In the genomic region with DNA sequence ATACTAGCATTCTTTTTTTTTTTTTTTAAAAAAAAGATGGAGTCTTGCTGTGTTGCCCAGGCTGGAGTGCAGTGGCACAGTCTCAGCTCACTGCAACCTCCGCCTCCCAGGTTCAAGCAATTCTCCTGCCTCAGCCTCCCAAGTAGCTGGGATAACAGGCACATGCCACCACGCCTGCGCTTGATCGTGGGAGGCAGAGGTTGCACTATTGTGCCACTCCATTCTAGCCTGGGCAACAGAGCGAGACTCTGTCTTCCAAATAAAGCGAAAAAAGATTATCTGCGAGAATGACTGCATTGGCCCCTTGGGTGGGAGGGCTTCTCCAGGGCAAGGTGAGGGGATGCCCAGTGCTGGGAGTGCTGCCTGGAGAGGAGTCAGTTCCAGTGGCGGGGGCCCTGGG, we compare ENCODE assay signal across 7 cellular contexts.
A peak's percentile ranks its signal among the peaks of the same experiment; 100 is the strongest.
DNase-seq lines count a peak whose midpoint lies in the region; ATAC-seq, FAIRE-seq and TF ChIP-seq lines count a peak whose summit lies in the region.
"Not testable (repeated sequence)": the region's sequence is repeated elsewhere in the genome, so short reads cannot be mapped to it uniquely, and the experiment has no call there.

No MANE protein-coding gene starts in this region.

- H4K20me1 ChIP-seq in K562 (replicated peaks; ENCODE audit: control insufficient read depth, insufficient read depth, low read length): not testable (repeated sequence)

- H3K4me2 ChIP-seq in K562 (ENCODE audit: insufficient read depth, low read length): not testable (repeated sequence)

- H3K4me3 Mint-ChIP-seq in T-helper 2 cell treated with Interferon-gamma antibody and Interleukin-4, amounts not matched to agents 5 μg/mL and 100 μg/mL, for 36 hours; activated CD8-positive, alpha-beta T cell treated with anti-CD3 and anti-CD28 coated beads, Interleukin-2, amount 10 ng/mL, durations not matched to agents 7 days and 5 days; nephron progenitor cell: not testable (repeated sequence)

- in situ Hi-C loops in K562 (cut with MboI): not testable (repeated sequence)

- H3K4me3 ChIP-seq in K562; right cardiac atrium (ENCODE audit: low read length); upper lobe of right lung: not testable (repeated sequence)

- TF ChIP-seq POLR2A in K562 (conservative IDR thresholded peaks at IDR 0.05): not testable (repeated sequence)

- DNase-seq in T-helper 2 cell treated with Interferon-gamma antibody and Interleukin-4, amounts not matched to agents 5 μg/mL and 100 μg/mL, for 36 hours (ENCODE audit: low spot score); K562 (ENCODE audit: extremely low read depth in 1 of 4, low spot score in 3 of 4); nephron progenitor cell: not testable (repeated sequence)
- DNase-seq in activated CD8-positive, alpha-beta T cell treated with anti-CD3 and anti-CD28 coated beads, Interleukin-2, amount 10 ng/mL, durations not matched to agents 7 days and 5 days: peak; percentile 24
- DNase-seq in right cardiac atrium (peak in 2 of 3 donors; percentile 21 to 55), upper lobe of right lung (peak; percentile 71)

- TF ChIP-seq RAD21 in K562 (CRISPR knock-in tag; conservative IDR thresholded peaks at IDR 0.05 in 1 of 2, IDR thresholded peaks at IDR 0.05 in 1 of 2): not testable (repeated sequence)

- not testable (repeated sequence) for H3K9me3 ChIP-seq in K562 (replicated peaks; ENCODE audit: control insufficient read depth, insufficient read depth, low read depth, low read length); right cardiac atrium (ENCODE audit: control insufficient read depth, low read length); upper lobe of right lung

- POLR2A ChIA-PET in activated CD8-positive, alpha-beta T cell treated with anti-CD3 and anti-CD28 coated beads, Interleukin-2, amount 10 ng/mL, durations not matched to agents 7 days and 5 days (lab: Charles Lee); K562 (lab: Yijun Ruan, JAX): not testable (repeated sequence)

- not testable (repeated sequence) for H3K79me2 ChIP-seq in K562 (ENCODE audit: control insufficient read depth, insufficient read depth, low read length)

- not testable (repeated sequence) for ATAC-seq in activated CD8-positive, alpha-beta T cell treated with anti-CD3 and anti-CD28 coated beads, Interleukin-2, amount 10 ng/mL, durations not matched to agents 7 days and 5 days; K562; right cardiac atrium; upper lobe of right lung

- WGBS in K562 (ENCODE audit: insufficient coverage, low coverage, missing lambda C conversion rate): 78% methylated on average over 5 of the region's 8 CpGs
- WGBS in right cardiac atrium: 93% methylated on average over 7 of the region's 8 CpGs

- H3K9me3 Mint-ChIP-seq in T-helper 2 cell treated with Interferon-gamma antibody and Interleukin-4, amounts not matched to agents 5 μg/mL and 100 μg/mL, for 36 hours; activated CD8-positive, alpha-beta T cell treated with anti-CD3 and anti-CD28 coated beads, Interleukin-2, amount 10 ng/mL, durations not matched to agents 7 days and 5 days (ENCODE audit: insufficient read depth); nephron progenitor cell: not testable (repeated sequence)

- not testable (repeated sequence) for TF ChIP-seq EP300 in K562 (IDR thresholded peaks at IDR 0.05; ENCODE audit: low read length)

- H2AFZ ChIP-seq in K562 (ENCODE audit: low read depth, low read length): not testable (repeated sequence)

- BruUV-seq in K562 (replicated peaks; lab: Mats Ljungman, UMichigan): not testable (repeated sequence)

- H3K27ac Mint-ChIP-seq in T-helper 2 cell treated with Interferon-gamma antibody and Interleukin-4, amounts not matched to agents 5 μg/mL and 100 μg/mL, for 36 hours: peak overlapping the region; percentile 32
- H3K27ac Mint-ChIP-seq in activated CD8-positive, alpha-beta T cell treated with anti-CD3 and anti-CD28 coated beads, Interleukin-2, amount 10 ng/mL, durations not matched to agents 7 days and 5 days: peak overlapping the region; percentile 8
- H3K27ac Mint-ChIP-seq in nephron progenitor cell: peak overlapping the region; percentile 44

- CTCF ChIA-PET in activated CD8-positive, alpha-beta T cell treated with anti-CD3 and anti-CD28 coated beads, Interleukin-2, amount 10 ng/mL, durations not matched to agents 7 days and 5 days (lab: Charles Lee); K562 (lab: Yijun Ruan, JAX; ENCODE audit: low intra/inter-chr PET ratio): not testable (repeated sequence)

- not testable (repeated sequence) for TF ChIP-seq CTCF in C4-2B (conservative IDR thresholded peaks at IDR 0.05); K562 (IDR thresholded peaks at IDR 0.05 in 2 of 3, conservative IDR thresholded peaks at IDR 0.05 in 1 of 3; ENCODE audit: insufficient read depth in 2 of 3, low read depth in 1 of 3, low read length in 3 of 3); nephron progenitor cell (IDR thresholded peaks at IDR 0.05); upper lobe of right lung (IDR thresholded peaks at IDR 0.05)

- FAIRE-seq in K562 (lab: Jason Lieb, UNC): not testable (repeated sequence)

- H3K27me3 ChIP-seq in K562 (ENCODE audit: control insufficient read depth in 2 of 2, insufficient read depth in 2 of 2, low read length in 2 of 2); right cardiac atrium (ENCODE audit: control insufficient read depth, insufficient read depth); upper lobe of right lung: not testable (repeated sequence)

- not testable (repeated sequence) for H3K4me1 Mint-ChIP-seq in T-helper 2 cell treated with Interferon-gamma antibody and Interleukin-4, amounts not matched to agents 5 μg/mL and 100 μg/mL, for 36 hours (ENCODE audit: low read depth); activated CD8-positive, alpha-beta T cell treated with anti-CD3 and anti-CD28 coated beads, Interleukin-2, amount 10 ng/mL, durations not matched to agents 7 days and 5 days (ENCODE audit: low read depth); nephron progenitor cell

- H3K9me1 ChIP-seq in K562 (ENCODE audit: control insufficient read depth, insufficient read depth, low read length): not testable (repeated sequence)

- H3K27me3 Mint-ChIP-seq in T-helper 2 cell treated with Interferon-gamma antibody and Interleukin-4, amounts not matched to agents 5 μg/mL and 100 μg/mL, for 36 hours (ENCODE audit: low read depth); activated CD8-positive, alpha-beta T cell treated with anti-CD3 and anti-CD28 coated beads, Interleukin-2, amount 10 ng/mL, durations not matched to agents 7 days and 5 days (ENCODE audit: low read depth); nephron progenitor cell (ENCODE audit: low read depth, poor library complexity): not testable (repeated sequence)

- H3K36me3 ChIP-seq in K562 (ENCODE audit: control insufficient read depth, insufficient read depth, low read length): not testable (repeated sequence)
- peaks cover 18% of the 10 kb centered on the region for H3K36me3 ChIP-seq in upper lobe of right lung

- intact Hi-C loops in K562 (cut with micrococcal nuclease); right cardiac atrium (cut with DNase I); upper lobe of right lung (cut with DNase I): not testable (repeated sequence)

- H3K27ac ChIP-seq in C4-2B: peak overlapping the region; percentile 89
- not testable (repeated sequence) for H3K27ac ChIP-seq in K562 (ENCODE audit: extremely low read depth, low read depth, low read length); right cardiac atrium (ENCODE audit: low read length); upper lobe of right lung

- peak overlapping the region in 1 of 2 experiments; percentile 71; a peak in 2 of 4 replicates for H3K9ac ChIP-seq in K562 (ENCODE audit: insufficient read depth in 1 of 2, low read depth in 2 of 2, low read length in 2 of 2)

- not testable (repeated sequence) for H3K36me3 Mint-ChIP-seq in T-helper 2 cell treated with Interferon-gamma antibody and Interleukin-4, amounts not matched to agents 5 μg/mL and 100 μg/mL, for 36 hours (ENCODE audit: low read depth); activated CD8-positive, alpha-beta T cell treated with anti-CD3 and anti-CD28 coated beads, Interleukin-2, amount 10 ng/mL, durations not matched to agents 7 days and 5 days (ENCODE audit: low read depth)
- H3K36me3 Mint-ChIP-seq in nephron progenitor cell (ENCODE audit: low read depth): peaks cover 22% of the 10 kb centered on the region

- H3K4me1 ChIP-seq in K562 (replicated peaks in 1 of 2; ENCODE audit: control insufficient read depth in 2 of 2, insufficient read depth in 2 of 2, low read length in 2 of 2); right cardiac atrium (ENCODE audit: control insufficient read depth, insufficient read depth, low read length); upper lobe of right lung: not testable (repeated sequence)

TF ChIP-seq in K562, 482 proteins besides CTCF, POLR2A, EP300 and RAD21:
- peak; percentile 43 for TF ChIP-seq ZNF121 (CRISPR knock-in tag; conservative IDR thresholded peaks at IDR 0.05)
TF ChIP-seq in K562: peak in this region for 1; not testable (repeated sequence) for 481.
